ENCODE assay signal across 1 cellular context in the genomic region with DNA sequence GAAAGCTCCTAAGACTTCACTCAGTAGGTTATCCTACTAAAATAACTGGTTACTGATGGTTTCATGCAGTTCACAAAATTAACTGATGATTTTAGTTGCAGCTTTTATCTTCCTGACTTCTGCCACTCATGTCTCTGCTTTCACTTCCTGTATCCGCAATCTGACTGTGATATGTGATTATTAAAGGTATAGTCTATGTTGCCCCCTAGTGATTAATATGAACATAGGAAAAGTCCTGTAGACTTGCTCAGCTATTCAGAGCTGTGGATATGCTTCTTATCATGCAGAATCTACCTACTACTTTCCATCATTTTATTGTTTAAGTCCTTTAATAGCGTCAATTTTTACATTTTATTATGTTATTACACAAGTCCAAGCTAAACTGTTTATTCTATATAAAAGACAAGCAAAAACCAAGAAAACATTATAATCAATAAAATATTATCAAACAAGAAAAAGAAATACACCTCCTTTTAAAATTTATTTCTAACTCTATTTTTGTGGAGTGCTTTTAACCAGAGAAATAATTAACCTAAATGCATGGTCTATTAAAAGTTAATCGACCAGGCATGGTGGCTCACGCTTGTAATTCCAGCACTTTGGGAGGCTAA.
TF ChIP-seq lines count a peak whose summit lies in the region.

No MANE protein-coding gene starts in this region.

TF ChIP-seq in GM12878, 131 proteins besides CTCF, POLR2A, EP300 and RAD21 (continued from another document):
- TF ChIP-seq RAD51 (IDR thresholded peaks at IDR 0.05) (no peak), TBL1XR1 (IDR thresholded peaks at IDR 0.05; ENCODE audit: low read depth, low read length) (no peak), EGR1 (IDR thresholded peaks at IDR 0.05; ENCODE audit: borderline replicate concordance in 1 of 2, low read depth in 2 of 2, low read length in 2 of 2) (no peak), CREB1 (IDR thresholded peaks at IDR 0.05; ENCODE audit: low read depth) (no peak), CHD1 (IDR thresholded peaks at IDR 0.05; ENCODE audit: low read depth, low read length) (no peak), NBN (IDR thresholded peaks at IDR 0.05) (no peak), PKNOX1 (IDR thresholded peaks at IDR 0.05) (peak; percentile 93), EZH2 (IDR thresholded peaks at IDR 0.05; ENCODE audit: borderline replicate concordance, control insufficient read depth, low read depth, low read length) (no peak)
- TF ChIP-seq, protein P1, sequence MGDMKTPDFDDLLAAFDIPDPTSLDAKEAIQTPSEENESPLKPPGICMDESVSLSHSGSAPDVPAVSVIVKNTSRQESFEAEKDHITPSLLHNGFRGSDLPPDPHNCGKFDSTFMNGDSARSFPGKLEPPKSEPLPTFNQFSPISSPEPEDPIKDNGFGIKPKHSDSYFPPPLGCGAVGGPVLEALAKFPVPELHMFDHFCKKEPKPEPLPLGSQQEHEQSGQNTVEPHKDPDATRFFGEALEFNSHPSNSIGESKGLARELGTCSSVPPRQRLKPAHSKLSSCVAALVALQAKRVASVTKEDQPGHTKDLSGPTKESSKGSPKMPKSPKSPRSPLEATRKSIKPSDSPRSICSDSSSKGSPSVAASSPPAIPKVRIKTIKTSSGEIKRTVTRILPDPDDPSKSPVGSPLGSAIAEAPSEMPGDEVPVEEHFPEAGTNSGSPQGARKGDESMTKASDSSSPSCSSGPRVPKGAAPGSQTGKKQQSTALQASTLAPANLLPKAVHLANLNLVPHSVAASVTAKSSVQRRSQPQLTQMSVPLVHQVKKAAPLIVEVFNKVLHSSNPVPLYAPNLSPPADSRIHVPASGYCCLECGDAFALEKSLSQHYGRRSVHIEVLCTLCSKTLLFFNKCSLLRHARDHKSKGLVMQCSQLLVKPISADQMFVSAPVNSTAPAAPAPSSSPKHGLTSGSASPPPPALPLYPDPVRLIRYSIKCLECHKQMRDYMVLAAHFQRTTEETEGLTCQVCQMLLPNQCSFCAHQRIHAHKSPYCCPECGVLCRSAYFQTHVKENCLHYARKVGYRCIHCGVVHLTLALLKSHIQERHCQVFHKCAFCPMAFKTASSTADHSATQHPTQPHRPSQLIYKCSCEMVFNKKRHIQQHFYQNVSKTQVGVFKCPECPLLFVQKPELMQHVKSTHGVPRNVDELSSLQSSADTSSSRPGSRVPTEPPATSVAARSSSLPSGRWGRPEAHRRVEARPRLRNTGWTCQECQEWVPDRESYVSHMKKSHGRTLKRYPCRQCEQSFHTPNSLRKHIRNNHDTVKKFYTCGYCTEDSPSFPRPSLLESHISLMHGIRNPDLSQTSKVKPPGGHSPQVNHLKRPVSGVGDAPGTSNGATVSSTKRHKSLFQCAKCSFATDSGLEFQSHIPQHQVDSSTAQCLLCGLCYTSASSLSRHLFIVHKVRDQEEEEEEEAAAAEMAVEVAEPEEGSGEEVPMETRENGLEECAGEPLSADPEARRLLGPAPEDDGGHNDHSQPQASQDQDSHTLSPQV (IDR thresholded peaks at IDR 0.05), result 0 out of 2 replicates have a peak, but pooled peaks have one; percentile 11
- TF ChIP-seq, protein P2, sequence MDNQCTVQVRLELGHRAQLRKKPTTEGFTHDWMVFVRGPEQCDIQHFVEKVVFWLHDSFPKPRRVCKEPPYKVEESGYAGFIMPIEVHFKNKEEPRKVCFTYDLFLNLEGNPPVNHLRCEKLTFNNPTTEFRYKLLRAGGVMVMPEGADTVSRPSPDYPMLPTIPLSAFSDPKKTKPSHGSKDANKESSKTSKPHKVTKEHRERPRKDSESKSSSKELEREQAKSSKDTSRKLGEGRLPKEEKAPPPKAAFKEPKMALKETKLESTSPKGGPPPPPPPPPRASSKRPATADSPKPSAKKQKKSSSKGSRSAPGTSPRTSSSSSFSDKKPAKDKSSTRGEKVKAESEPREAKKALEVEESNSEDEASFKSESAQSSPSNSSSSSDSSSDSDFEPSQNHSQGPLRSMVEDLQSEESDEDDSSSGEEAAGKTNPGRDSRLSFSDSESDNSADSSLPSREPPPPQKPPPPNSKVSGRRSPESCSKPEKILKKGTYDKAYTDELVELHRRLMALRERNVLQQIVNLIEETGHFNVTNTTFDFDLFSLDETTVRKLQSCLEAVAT (IDR thresholded peaks at IDR 0.05), result no peak
TF ChIP-seq in GM12878: peak in this region for 7.
